ENCODE assay signal across 22 cellular contexts in genomic region chr4:86542319-86543027, GRCh38. TPM values are rescaled to one million over a fixed set of nuclear protein-coding genes. Genes with fewer than 3 reads are reported as not detected.
DNase-seq lines count a peak whose midpoint lies in the region; ATAC-seq and TF ChIP-seq lines count a peak whose summit lies in the region.
"Had no signal": no experiment of that assay in that cellular context is flagged by ENCODE, and none has a peak within 500 bp of the region (broad histone marks: within the 10 kb centered on the region; RNA-seq: fewer than 3 reads in every experiment).

No MANE protein-coding gene starts in this region.

- H3K36me3 ChIP-seq in lower lobe of right lung: no peaks in the 10 kb centered on the region
- no peaks in the 10 kb centered on the region for H3K36me3 ChIP-seq in upper lobe of right lung

- peaks cover 32% of the 10 kb centered on the region for H3K4me1 Mint-ChIP-seq in activated CD4-positive, alpha-beta memory T cell treated with anti-CD3 and anti-CD28 coated beads, Interleukin-2, amount 10 ng/mL, durations not matched to agents 7 days and 5 days
- H3K4me1 Mint-ChIP-seq in activated CD4-positive, alpha-beta memory T cell treated with anti-CD3 and anti-CD28 coated beads for 36 hours (ENCODE audit: low read depth): peaks cover 25% of the 10 kb centered on the region
- H3K4me1 Mint-ChIP-seq in activated T-helper 17 cell treated with anti-CD3 and anti-CD28 coated beads, Interleukin-2, amount 50 U/mL, for 72 hours: peaks cover 40% of the 10 kb centered on the region
- peaks cover 0 to 18% of the 10 kb centered on the region in 2 donors for H3K4me1 Mint-ChIP-seq in natural killer cell treated with Interleukin-12 subunit alpha and Interleukin-12 subunit beta and Interleukin-15 and Interleukin-18, amount 100 ng/mL, for 72 hours (ENCODE audit: low read depth in 2 of 2)
- H3K4me1 Mint-ChIP-seq: B cell had no signal

- H3K4me3 ChIP-seq in lower lobe of right lung (no peak overlapping the region), upper lobe of right lung (no peak overlapping the region)
- H3K4me3 ChIP-seq: GM23248 had no signal

- H3K36me3 Mint-ChIP-seq in activated CD4-positive, alpha-beta memory T cell treated with anti-CD3 and anti-CD28 coated beads, Interleukin-2, amount 10 ng/mL, durations not matched to agents 7 days and 5 days (ENCODE audit: low read depth): peaks cover 10% of the 10 kb centered on the region
- no peaks in the 10 kb centered on the region for H3K36me3 Mint-ChIP-seq in activated CD4-positive, alpha-beta memory T cell treated with anti-CD3 and anti-CD28 coated beads for 36 hours
- H3K36me3 Mint-ChIP-seq in activated T-helper 17 cell treated with anti-CD3 and anti-CD28 coated beads, Interleukin-2, amount 50 U/mL, for 72 hours (ENCODE audit: low read depth): no peaks in the 10 kb centered on the region
- H3K36me3 Mint-ChIP-seq in natural killer cell treated with Interleukin-12 subunit alpha and Interleukin-12 subunit beta and Interleukin-15 and Interleukin-18, amount 100 ng/mL, for 72 hours: no peaks in the 10 kb centered on the region

- H3K27me3 Mint-ChIP-seq in activated CD4-positive, alpha-beta memory T cell treated with anti-CD3 and anti-CD28 coated beads, Interleukin-2, amount 10 ng/mL, durations not matched to agents 7 days and 5 days: peaks cover 4% of the 10 kb centered on the region
- H3K27me3 Mint-ChIP-seq in activated CD4-positive, alpha-beta memory T cell treated with anti-CD3 and anti-CD28 coated beads for 36 hours: no peaks in the 10 kb centered on the region
- no peaks in the 10 kb centered on the region for H3K27me3 Mint-ChIP-seq in activated T-helper 17 cell treated with anti-CD3 and anti-CD28 coated beads, Interleukin-2, amount 50 U/mL, for 72 hours
- peaks cover 0 to 7% of the 10 kb centered on the region in 2 donors for H3K27me3 Mint-ChIP-seq in natural killer cell treated with Interleukin-12 subunit alpha and Interleukin-12 subunit beta and Interleukin-15 and Interleukin-18, amount 100 ng/mL, for 72 hours

- H3K27me3 ChIP-seq in lower lobe of right lung (ENCODE audit: low read depth): no peaks in the 10 kb centered on the region
- no peaks in the 10 kb centered on the region for H3K27me3 ChIP-seq in upper lobe of right lung

- H3K4me1 ChIP-seq in lower lobe of right lung (peaks cover 5% of the 10 kb centered on the region), upper lobe of right lung (no peaks in the 10 kb centered on the region)

- no peak for DNase-seq in activated CD4-positive, alpha-beta memory T cell treated with anti-CD3 and anti-CD28 coated beads, Interleukin-2, amount 10 ng/mL, durations not matched to agents 7 days and 5 days
- no peak for DNase-seq in activated CD4-positive, alpha-beta memory T cell treated with anti-CD3 and anti-CD28 coated beads for 36 hours
- no peak for DNase-seq in lower lobe of right lung
- no peak for DNase-seq in upper lobe of right lung
- no peak for DNase-seq in natural killer cell treated with Interleukin-12 subunit alpha and Interleukin-12 subunit beta and Interleukin-15 and Interleukin-18, amount 100 ng/mL, for 72 hours (ENCODE audit: low spot score)
- DNase-seq: 8988T, COR-L47, GM23248, MM.1S, NCI-H1092 treated with DMSO at 0.1 percent for 48 hours, NCI-H146, NCI-H2029 treated with DMSO at 0.1 percent for 48 hours, NCI-H2171, NCI-H446, NCI-H69 had no signal

- ATAC-seq in activated T-helper 17 cell treated with anti-CD3 and anti-CD28 coated beads, Interleukin-2, amount 50 U/mL, for 72 hours (replicated peaks): no peak
- ATAC-seq in lower lobe of right lung (peak; percentile 42 to 56), upper lobe of right lung (peak; percentile 65), HG02610 (IDR thresholded peaks at IDR 0.05; ENCODE audit: unreplicated experiment) (no peak), GM19452 (IDR thresholded peaks at IDR 0.05; ENCODE audit: unreplicated experiment) (no peak)
- no peak for ATAC-seq in natural killer cell treated with Interleukin-12 subunit alpha and Interleukin-12 subunit beta and Interleukin-15 and Interleukin-18, amount 100 ng/mL, for 72 hours
- ATAC-seq: HCT116, Panc1 had no signal

- H3K9me3 Mint-ChIP-seq in activated CD4-positive, alpha-beta memory T cell treated with anti-CD3 and anti-CD28 coated beads, Interleukin-2, amount 10 ng/mL, durations not matched to agents 7 days and 5 days: peaks cover 6% of the 10 kb centered on the region
- H3K9me3 Mint-ChIP-seq in activated CD4-positive, alpha-beta memory T cell treated with anti-CD3 and anti-CD28 coated beads for 36 hours: no peaks in the 10 kb centered on the region
- H3K9me3 Mint-ChIP-seq in activated T-helper 17 cell treated with anti-CD3 and anti-CD28 coated beads, Interleukin-2, amount 50 U/mL, for 72 hours: no peaks in the 10 kb centered on the region
- H3K9me3 Mint-ChIP-seq in natural killer cell treated with Interleukin-12 subunit alpha and Interleukin-12 subunit beta and Interleukin-15 and Interleukin-18, amount 100 ng/mL, for 72 hours: no peaks in the 10 kb centered on the region

- POLR2A ChIA-PET in activated CD4-positive, alpha-beta memory T cell treated with anti-CD3 and anti-CD28 coated beads, Interleukin-2, amount 10 ng/mL, durations not matched to agents 7 days and 5 days (lab: Charles Lee): interaction anchor here (1.0 kb wide), 1 partner anchor 52 kb away, joined by 4 read pairs; the partner anchor contains the start of gene PTPN13
- POLR2A ChIA-PET in activated CD4-positive, alpha-beta memory T cell treated with anti-CD3 and anti-CD28 coated beads for 36 hours (lab: Charles Lee): no interaction called here

- H3K27ac ChIP-seq in lower lobe of right lung: no peak overlapping the region
- no peak overlapping the region for H3K27ac ChIP-seq in upper lobe of right lung
- H3K27ac ChIP-seq: GM23248 had no signal

- no peak for TF ChIP-seq CTCF in lower lobe of right lung (IDR thresholded peaks at IDR 0.05)
- TF ChIP-seq CTCF in upper lobe of right lung (IDR thresholded peaks at IDR 0.05): no peak

- no peak overlapping the region for H3K4me3 Mint-ChIP-seq in activated CD4-positive, alpha-beta memory T cell treated with anti-CD3 and anti-CD28 coated beads, Interleukin-2, amount 10 ng/mL, durations not matched to agents 7 days and 5 days
- H3K4me3 Mint-ChIP-seq in activated CD4-positive, alpha-beta memory T cell treated with anti-CD3 and anti-CD28 coated beads for 36 hours: no peak overlapping the region
- peak overlapping the region; percentile 83 for H3K4me3 Mint-ChIP-seq in activated T-helper 17 cell treated with anti-CD3 and anti-CD28 coated beads, Interleukin-2, amount 50 U/mL, for 72 hours
- no peak overlapping the region for H3K4me3 Mint-ChIP-seq in natural killer cell treated with Interleukin-12 subunit alpha and Interleukin-12 subunit beta and Interleukin-15 and Interleukin-18, amount 100 ng/mL, for 72 hours
- H3K4me3 Mint-ChIP-seq: B cell had no signal

- peak overlapping the region; percentile 92 for H3K27ac Mint-ChIP-seq in activated CD4-positive, alpha-beta memory T cell treated with anti-CD3 and anti-CD28 coated beads, Interleukin-2, amount 10 ng/mL, durations not matched to agents 7 days and 5 days
- H3K27ac Mint-ChIP-seq in activated CD4-positive, alpha-beta memory T cell treated with anti-CD3 and anti-CD28 coated beads for 36 hours: no peak overlapping the region
- peak overlapping the region; percentile 98 for H3K27ac Mint-ChIP-seq in activated T-helper 17 cell treated with anti-CD3 and anti-CD28 coated beads, Interleukin-2, amount 50 U/mL, for 72 hours
- no peak overlapping the region for H3K27ac Mint-ChIP-seq in natural killer cell treated with Interleukin-12 subunit alpha and Interleukin-12 subunit beta and Interleukin-15 and Interleukin-18, amount 100 ng/mL, for 72 hours
- H3K27ac Mint-ChIP-seq: B cell had no signal

- H3K9me3 ChIP-seq in lower lobe of right lung: no peaks in the 10 kb centered on the region
- H3K9me3 ChIP-seq in upper lobe of right lung: no peaks in the 10 kb centered on the region

- CTCF ChIA-PET in activated CD4-positive, alpha-beta memory T cell treated with anti-CD3 and anti-CD28 coated beads, Interleukin-2, amount 10 ng/mL, durations not matched to agents 7 days and 5 days (lab: Charles Lee): interaction anchor here (1.2 to 2.1 kb wide), 6 partner anchors 10 to 47 kb away, joined by 3 to 7 read pairs (median 4); no protein-coding TSS in a partner anchor
- CTCF ChIA-PET in activated CD4-positive, alpha-beta memory T cell treated with anti-CD3 and anti-CD28 coated beads for 36 hours (lab: Charles Lee): interaction anchor here (0.6 to 1.6 kb wide), 2 partner anchors 44 to 551 kb away, joined by 3 to 4 read pairs; no protein-coding TSS in a partner anchor

- intact Hi-C loops in activated CD4-positive, alpha-beta memory T cell treated with anti-CD3 and anti-CD28 coated beads for 36 hours (cut with micrococcal nuclease): no loop called here
- intact Hi-C loops in lower lobe of right lung (cut with DNase I) (no loop called here), upper lobe of right lung (cut with DNase I) (no loop called here)

RNA-seq across cellular contexts. Expression of gene PTPN13, which starts 51.6 kb away (rescaled TPM):
- 1 to 10 TPM; 4.7 to 5.3 TPM for total RNA-seq in activated CD4-positive, alpha-beta memory T cell treated with anti-CD3 and anti-CD28 coated beads, Interleukin-2, amount 10 ng/mL, durations not matched to agents 7 days and 5 days
- total RNA-seq in activated CD4-positive, alpha-beta memory T cell treated with anti-CD3 and anti-CD28 coated beads for 36 hours: 1 to 10 TPM; 2.7 to 3.2 TPM
- total RNA-seq in activated T-helper 17 cell treated with anti-CD3 and anti-CD28 coated beads, Interleukin-2, amount 50 U/mL, for 72 hours: 10 to 100 TPM; 14.5 to 23.0 TPM
- 77.2 TPM for total RNA-seq in lower lobe of right lung
- total RNA-seq in upper lobe of right lung: 69.9 TPM
- 1 to 10 TPM; 1.5 to 2.1 TPM for total RNA-seq in natural killer cell treated with Interleukin-12 subunit alpha and Interleukin-12 subunit beta and Interleukin-15 and Interleukin-18, amount 100 ng/mL, for 72 hours
- total RNA-seq: LHCN-M2 had no signal

Comparison
In these comparisons a context has a peak if more than half of its experiments do, and no peak if none do; other contexts are left out.
1. H3K27ac Mint-ChIP-seq: peak in activated CD4-positive, alpha-beta memory T cell treated with anti-CD3 and anti-CD28 coated beads, Interleukin-2, amount 10 ng/mL, durations not matched to agents 7 days and 5 days (single experiment) and activated T-helper 17 cell treated with anti-CD3 and anti-CD28 coated beads, Interleukin-2, amount 50 U/mL, for 72 hours (single experiment); none in activated CD4-positive, alpha-beta memory T cell treated with anti-CD3 and anti-CD28 coated beads for 36 hours (single experiment) and natural killer cell treated with Interleukin-12 subunit alpha and Interleukin-12 subunit beta and Interleukin-15 and Interleukin-18, amount 100 ng/mL, for 72 hours (0 of 2).
2. ATAC-seq: peak in lower lobe of right lung (2 of 2) and upper lobe of right lung (single experiment); none in activated T-helper 17 cell treated with anti-CD3 and anti-CD28 coated beads, Interleukin-2, amount 50 U/mL, for 72 hours (single experiment), HG02610 (single experiment), GM19452 (single experiment) and natural killer cell treated with Interleukin-12 subunit alpha and Interleukin-12 subunit beta and Interleukin-15 and Interleukin-18, amount 100 ng/mL, for 72 hours (0 of 2).